In the genomic region with DNA sequence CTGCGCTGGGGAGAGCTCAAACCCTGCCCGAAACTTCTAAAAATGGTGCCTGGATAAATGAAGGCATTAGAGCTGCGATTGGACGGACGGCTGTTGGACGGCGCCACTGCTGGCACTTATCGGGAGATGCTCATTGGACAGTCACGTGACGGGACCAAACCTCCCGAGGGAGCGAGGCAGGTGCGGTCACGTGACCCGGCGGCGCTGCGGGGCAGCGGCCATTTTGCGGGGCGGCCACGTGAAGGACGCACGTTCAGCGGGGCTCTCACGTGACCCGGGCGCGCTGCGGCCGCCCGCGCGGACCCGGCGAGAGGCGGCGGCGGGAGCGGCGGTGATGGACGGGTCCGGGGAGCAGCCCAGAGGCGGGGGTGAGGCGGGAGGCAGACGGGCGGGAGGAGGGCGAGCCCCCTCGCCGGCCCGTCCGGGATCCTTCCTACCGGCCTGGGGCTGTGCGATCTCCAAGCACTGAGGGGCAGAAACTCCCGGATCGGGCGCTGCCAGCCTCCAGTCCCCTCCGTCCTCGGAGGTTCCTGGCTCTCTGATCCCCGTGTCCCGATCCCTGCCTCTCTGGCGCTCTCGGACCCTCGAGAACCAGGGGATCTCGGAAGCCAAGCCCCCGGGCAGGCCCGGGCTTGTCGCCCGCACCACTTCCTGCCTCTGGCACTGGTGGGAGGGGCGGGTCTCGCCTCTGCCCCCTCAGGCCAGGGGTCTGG, we compare ENCODE assay signal across 1 cellular context.
TF ChIP-seq lines count a peak whose summit lies in the region.

A gene (plus strand): TSS at position 281 of the 713 bp plus-strand sequence. CDS start 54 bp downstream, at position 335.

TF ChIP-seq in K562, 482 proteins besides CTCF, POLR2A, EP300 and RAD21 (continued from another document and continues in another):
- TF ChIP-seq, protein P1, sequence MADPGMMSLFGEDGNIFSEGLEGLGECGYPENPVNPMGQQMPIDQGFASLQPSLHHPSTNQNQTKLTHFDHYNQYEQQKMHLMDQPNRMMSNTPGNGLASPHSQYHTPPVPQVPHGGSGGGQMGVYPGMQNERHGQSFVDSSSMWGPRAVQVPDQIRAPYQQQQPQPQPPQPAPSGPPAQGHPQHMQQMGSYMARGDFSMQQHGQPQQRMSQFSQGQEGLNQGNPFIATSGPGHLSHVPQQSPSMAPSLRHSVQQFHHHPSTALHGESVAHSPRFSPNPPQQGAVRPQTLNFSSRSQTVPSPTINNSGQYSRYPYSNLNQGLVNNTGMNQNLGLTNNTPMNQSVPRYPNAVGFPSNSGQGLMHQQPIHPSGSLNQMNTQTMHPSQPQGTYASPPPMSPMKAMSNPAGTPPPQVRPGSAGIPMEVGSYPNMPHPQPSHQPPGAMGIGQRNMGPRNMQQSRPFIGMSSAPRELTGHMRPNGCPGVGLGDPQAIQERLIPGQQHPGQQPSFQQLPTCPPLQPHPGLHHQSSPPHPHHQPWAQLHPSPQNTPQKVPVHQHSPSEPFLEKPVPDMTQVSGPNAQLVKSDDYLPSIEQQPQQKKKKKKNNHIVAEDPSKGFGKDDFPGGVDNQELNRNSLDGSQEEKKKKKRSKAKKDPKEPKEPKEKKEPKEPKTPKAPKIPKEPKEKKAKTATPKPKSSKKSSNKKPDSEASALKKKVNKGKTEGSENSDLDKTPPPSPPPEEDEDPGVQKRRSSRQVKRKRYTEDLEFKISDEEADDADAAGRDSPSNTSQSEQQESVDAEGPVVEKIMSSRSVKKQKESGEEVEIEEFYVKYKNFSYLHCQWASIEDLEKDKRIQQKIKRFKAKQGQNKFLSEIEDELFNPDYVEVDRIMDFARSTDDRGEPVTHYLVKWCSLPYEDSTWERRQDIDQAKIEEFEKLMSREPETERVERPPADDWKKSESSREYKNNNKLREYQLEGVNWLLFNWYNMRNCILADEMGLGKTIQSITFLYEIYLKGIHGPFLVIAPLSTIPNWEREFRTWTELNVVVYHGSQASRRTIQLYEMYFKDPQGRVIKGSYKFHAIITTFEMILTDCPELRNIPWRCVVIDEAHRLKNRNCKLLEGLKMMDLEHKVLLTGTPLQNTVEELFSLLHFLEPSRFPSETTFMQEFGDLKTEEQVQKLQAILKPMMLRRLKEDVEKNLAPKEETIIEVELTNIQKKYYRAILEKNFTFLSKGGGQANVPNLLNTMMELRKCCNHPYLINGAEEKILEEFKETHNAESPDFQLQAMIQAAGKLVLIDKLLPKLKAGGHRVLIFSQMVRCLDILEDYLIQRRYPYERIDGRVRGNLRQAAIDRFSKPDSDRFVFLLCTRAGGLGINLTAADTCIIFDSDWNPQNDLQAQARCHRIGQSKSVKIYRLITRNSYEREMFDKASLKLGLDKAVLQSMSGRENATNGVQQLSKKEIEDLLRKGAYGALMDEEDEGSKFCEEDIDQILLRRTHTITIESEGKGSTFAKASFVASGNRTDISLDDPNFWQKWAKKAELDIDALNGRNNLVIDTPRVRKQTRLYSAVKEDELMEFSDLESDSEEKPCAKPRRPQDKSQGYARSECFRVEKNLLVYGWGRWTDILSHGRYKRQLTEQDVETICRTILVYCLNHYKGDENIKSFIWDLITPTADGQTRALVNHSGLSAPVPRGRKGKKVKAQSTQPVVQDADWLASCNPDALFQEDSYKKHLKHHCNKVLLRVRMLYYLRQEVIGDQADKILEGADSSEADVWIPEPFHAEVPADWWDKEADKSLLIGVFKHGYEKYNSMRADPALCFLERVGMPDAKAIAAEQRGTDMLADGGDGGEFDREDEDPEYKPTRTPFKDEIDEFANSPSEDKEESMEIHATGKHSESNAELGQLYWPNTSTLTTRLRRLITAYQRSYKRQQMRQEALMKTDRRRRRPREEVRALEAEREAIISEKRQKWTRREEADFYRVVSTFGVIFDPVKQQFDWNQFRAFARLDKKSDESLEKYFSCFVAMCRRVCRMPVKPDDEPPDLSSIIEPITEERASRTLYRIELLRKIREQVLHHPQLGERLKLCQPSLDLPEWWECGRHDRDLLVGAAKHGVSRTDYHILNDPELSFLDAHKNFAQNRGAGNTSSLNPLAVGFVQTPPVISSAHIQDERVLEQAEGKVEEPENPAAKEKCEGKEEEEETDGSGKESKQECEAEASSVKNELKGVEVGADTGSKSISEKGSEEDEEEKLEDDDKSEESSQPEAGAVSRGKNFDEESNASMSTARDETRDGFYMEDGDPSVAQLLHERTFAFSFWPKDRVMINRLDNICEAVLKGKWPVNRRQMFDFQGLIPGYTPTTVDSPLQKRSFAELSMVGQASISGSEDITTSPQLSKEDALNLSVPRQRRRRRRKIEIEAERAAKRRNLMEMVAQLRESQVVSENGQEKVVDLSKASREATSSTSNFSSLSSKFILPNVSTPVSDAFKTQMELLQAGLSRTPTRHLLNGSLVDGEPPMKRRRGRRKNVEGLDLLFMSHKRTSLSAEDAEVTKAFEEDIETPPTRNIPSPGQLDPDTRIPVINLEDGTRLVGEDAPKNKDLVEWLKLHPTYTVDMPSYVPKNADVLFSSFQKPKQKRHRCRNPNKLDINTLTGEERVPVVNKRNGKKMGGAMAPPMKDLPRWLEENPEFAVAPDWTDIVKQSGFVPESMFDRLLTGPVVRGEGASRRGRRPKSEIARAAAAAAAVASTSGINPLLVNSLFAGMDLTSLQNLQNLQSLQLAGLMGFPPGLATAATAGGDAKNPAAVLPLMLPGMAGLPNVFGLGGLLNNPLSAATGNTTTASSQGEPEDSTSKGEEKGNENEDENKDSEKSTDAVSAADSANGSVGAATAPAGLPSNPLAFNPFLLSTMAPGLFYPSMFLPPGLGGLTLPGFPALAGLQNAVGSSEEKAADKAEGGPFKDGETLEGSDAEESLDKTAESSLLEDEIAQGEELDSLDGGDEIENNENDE (IDR thresholded peaks at IDR 0.05; ENCODE audit: low read depth, low read length), result no peak
- TF ChIP-seq ZNF316 (IDR thresholded peaks at IDR 0.05) (no peak), MYC (IDR thresholded peaks at IDR 0.05; ENCODE audit: low read depth, low read length) (peak; percentile 92), MYC (CRISPR knock-in tag; IDR thresholded peaks at IDR 0.05; ENCODE audit: borderline replicate concordance, low read depth) (0 out of 2 replicates have a peak, but pooled peaks have one; percentile 60), ZNF780A (CRISPR knock-in tag; IDR thresholded peaks at IDR 0.05) (no peak), SETDB1 (IDR thresholded peaks at IDR 0.05; ENCODE audit: low read length) (peak; percentile 59), FIP1L1 (IDR thresholded peaks at IDR 0.05; ENCODE audit: low read depth, low read length, poor library complexity, severe bottlenecking) (peak; percentile 64)
- TF ChIP-seq, protein P2, sequence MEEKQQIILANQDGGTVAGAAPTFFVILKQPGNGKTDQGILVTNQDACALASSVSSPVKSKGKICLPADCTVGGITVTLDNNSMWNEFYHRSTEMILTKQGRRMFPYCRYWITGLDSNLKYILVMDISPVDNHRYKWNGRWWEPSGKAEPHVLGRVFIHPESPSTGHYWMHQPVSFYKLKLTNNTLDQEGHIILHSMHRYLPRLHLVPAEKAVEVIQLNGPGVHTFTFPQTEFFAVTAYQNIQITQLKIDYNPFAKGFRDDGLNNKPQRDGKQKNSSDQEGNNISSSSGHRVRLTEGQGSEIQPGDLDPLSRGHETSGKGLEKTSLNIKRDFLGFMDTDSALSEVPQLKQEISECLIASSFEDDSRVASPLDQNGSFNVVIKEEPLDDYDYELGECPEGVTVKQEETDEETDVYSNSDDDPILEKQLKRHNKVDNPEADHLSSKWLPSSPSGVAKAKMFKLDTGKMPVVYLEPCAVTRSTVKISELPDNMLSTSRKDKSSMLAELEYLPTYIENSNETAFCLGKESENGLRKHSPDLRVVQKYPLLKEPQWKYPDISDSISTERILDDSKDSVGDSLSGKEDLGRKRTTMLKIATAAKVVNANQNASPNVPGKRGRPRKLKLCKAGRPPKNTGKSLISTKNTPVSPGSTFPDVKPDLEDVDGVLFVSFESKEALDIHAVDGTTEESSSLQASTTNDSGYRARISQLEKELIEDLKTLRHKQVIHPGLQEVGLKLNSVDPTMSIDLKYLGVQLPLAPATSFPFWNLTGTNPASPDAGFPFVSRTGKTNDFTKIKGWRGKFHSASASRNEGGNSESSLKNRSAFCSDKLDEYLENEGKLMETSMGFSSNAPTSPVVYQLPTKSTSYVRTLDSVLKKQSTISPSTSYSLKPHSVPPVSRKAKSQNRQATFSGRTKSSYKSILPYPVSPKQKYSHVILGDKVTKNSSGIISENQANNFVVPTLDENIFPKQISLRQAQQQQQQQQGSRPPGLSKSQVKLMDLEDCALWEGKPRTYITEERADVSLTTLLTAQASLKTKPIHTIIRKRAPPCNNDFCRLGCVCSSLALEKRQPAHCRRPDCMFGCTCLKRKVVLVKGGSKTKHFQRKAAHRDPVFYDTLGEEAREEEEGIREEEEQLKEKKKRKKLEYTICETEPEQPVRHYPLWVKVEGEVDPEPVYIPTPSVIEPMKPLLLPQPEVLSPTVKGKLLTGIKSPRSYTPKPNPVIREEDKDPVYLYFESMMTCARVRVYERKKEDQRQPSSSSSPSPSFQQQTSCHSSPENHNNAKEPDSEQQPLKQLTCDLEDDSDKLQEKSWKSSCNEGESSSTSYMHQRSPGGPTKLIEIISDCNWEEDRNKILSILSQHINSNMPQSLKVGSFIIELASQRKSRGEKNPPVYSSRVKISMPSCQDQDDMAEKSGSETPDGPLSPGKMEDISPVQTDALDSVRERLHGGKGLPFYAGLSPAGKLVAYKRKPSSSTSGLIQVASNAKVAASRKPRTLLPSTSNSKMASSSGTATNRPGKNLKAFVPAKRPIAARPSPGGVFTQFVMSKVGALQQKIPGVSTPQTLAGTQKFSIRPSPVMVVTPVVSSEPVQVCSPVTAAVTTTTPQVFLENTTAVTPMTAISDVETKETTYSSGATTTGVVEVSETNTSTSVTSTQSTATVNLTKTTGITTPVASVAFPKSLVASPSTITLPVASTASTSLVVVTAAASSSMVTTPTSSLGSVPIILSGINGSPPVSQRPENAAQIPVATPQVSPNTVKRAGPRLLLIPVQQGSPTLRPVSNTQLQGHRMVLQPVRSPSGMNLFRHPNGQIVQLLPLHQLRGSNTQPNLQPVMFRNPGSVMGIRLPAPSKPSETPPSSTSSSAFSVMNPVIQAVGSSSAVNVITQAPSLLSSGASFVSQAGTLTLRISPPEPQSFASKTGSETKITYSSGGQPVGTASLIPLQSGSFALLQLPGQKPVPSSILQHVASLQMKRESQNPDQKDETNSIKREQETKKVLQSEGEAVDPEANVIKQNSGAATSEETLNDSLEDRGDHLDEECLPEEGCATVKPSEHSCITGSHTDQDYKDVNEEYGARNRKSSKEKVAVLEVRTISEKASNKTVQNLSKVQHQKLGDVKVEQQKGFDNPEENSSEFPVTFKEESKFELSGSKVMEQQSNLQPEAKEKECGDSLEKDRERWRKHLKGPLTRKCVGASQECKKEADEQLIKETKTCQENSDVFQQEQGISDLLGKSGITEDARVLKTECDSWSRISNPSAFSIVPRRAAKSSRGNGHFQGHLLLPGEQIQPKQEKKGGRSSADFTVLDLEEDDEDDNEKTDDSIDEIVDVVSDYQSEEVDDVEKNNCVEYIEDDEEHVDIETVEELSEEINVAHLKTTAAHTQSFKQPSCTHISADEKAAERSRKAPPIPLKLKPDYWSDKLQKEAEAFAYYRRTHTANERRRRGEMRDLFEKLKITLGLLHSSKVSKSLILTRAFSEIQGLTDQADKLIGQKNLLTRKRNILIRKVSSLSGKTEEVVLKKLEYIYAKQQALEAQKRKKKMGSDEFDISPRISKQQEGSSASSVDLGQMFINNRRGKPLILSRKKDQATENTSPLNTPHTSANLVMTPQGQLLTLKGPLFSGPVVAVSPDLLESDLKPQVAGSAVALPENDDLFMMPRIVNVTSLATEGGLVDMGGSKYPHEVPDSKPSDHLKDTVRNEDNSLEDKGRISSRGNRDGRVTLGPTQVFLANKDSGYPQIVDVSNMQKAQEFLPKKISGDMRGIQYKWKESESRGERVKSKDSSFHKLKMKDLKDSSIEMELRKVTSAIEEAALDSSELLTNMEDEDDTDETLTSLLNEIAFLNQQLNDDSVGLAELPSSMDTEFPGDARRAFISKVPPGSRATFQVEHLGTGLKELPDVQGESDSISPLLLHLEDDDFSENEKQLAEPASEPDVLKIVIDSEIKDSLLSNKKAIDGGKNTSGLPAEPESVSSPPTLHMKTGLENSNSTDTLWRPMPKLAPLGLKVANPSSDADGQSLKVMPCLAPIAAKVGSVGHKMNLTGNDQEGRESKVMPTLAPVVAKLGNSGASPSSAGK (IDR thresholded peaks at IDR 0.05), result peak; percentile 74
- TF ChIP-seq, protein P3, sequence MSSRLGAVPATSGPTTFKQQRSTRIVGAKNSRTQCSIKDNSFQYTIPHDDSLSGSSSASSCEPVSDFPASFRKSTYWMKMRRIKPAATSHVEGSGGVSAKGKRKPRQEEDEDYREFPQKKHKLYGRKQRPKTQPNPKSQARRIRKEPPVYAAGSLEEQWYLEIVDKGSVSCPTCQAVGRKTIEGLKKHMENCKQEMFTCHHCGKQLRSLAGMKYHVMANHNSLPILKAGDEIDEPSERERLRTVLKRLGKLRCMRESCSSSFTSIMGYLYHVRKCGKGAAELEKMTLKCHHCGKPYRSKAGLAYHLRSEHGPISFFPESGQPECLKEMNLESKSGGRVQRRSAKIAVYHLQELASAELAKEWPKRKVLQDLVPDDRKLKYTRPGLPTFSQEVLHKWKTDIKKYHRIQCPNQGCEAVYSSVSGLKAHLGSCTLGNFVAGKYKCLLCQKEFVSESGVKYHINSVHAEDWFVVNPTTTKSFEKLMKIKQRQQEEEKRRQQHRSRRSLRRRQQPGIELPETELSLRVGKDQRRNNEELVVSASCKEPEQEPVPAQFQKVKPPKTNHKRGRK (tag; IDR thresholded peaks at IDR 0.05), result no peak
- TF ChIP-seq, protein P4, sequence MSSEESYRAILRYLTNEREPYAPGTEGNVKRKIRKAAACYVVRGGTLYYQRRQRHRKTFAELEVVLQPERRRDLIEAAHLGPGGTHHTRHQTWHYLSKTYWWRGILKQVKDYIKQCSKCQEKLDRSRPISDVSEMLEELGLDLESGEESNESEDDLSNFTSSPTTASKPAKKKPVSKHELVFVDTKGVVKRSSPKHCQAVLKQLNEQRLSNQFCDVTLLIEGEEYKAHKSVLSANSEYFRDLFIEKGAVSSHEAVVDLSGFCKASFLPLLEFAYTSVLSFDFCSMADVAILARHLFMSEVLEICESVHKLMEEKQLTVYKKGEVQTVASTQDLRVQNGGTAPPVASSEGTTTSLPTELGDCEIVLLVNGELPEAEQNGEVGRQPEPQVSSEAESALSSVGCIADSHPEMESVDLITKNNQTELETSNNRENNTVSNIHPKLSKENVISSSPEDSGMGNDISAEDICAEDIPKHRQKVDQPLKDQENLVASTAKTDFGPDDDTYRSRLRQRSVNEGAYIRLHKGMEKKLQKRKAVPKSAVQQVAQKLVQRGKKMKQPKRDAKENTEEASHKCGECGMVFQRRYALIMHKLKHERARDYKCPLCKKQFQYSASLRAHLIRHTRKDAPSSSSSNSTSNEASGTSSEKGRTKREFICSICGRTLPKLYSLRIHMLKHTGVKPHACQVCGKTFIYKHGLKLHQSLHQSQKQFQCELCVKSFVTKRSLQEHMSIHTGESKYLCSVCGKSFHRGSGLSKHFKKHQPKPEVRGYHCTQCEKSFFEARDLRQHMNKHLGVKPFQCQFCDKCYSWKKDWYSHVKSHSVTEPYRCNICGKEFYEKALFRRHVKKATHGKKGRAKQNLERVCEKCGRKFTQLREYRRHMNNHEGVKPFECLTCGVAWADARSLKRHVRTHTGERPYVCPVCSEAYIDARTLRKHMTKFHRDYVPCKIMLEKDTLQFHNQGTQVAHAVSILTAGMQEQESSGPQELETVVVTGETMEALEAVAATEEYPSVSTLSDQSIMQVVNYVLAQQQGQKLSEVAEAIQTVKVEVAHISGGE (CRISPR knock-in tag; IDR thresholded peaks at IDR 0.05), result peak in 1 of 3 experiments; percentile 26; a peak in 1 of 6 replicates
- TF ChIP-seq, protein P5, sequence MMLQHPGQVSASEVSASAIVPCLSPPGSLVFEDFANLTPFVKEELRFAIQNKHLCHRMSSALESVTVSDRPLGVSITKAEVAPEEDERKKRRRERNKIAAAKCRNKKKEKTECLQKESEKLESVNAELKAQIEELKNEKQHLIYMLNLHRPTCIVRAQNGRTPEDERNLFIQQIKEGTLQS (IDR thresholded peaks at IDR 0.05), result peak; percentile 53
- TF ChIP-seq, protein P5 (CRISPR knock-in tag; conservative IDR thresholded peaks at IDR 0.05), result peak; percentile 46; the same call in 1 of the 2 replicates
